11 cellular contexts compared by ENCODE assay signal in the genomic region with DNA sequence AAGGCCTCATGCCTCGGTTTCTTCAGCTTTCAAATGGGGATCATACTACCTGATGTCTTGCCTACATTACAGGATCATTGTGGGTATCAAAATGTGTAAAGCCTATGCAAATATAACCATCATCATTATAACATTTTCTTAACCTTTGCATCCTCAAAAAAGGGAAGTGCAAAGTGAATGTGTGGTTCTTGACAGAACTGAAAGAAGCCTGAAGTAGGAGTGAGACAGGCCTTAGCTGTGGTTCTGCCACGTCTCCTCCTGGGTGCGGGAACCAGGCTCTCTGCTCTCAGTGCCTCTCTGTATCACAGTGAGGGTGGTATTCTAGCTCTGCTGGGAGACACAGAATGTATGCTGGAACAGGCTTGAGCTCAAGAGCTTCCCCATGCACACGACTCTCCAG.
A peak's percentile ranks its signal among the peaks of the same experiment; 100 is the strongest.
DNase-seq lines count a peak whose midpoint lies in the region; ATAC-seq lines count a peak whose summit lies in the region.
"Had no signal": no experiment of that assay in that cellular context is flagged by ENCODE, and none has a peak within 500 bp of the region (broad histone marks: within the 10 kb centered on the region; RNA-seq: fewer than 3 reads in every experiment).

No MANE protein-coding gene starts in this region.

- no peaks in the 10 kb centered on the region for H3K36me3 ChIP-seq in H7 (replicated peaks; ENCODE audit: control insufficient read depth, insufficient read depth, low read length)

- H3K27me3 Mint-ChIP-seq in activated CD4-positive, alpha-beta T cell treated with anti-CD3 and anti-CD28 coated beads, Interleukin-2, amount 10 ng/mL, durations not matched to agents 7 days and 5 days, result peaks cover 1% of the 10 kb centered on the region

- peaks cover 31% of the 10 kb centered on the region for H3K36me3 Mint-ChIP-seq in activated CD4-positive, alpha-beta T cell treated with anti-CD3 and anti-CD28 coated beads, Interleukin-2, amount 10 ng/mL, durations not matched to agents 7 days and 5 days (ENCODE audit: low read depth)

- no peak overlapping the region for H3K4me3 Mint-ChIP-seq in activated CD4-positive, alpha-beta T cell treated with anti-CD3 and anti-CD28 coated beads, Interleukin-2, amount 10 ng/mL, durations not matched to agents 7 days and 5 days

- peak; percentile 94 for ATAC-seq in GM21723 (IDR thresholded peaks at IDR 0.05; ENCODE audit: unreplicated experiment)
- peak; percentile 85 for ATAC-seq in HG03520 (IDR thresholded peaks at IDR 0.05; ENCODE audit: unreplicated experiment)

- H3K27me3 ChIP-seq in H7 (ENCODE audit: control insufficient read depth, insufficient read depth, low read length), result no peaks in the 10 kb centered on the region

- peak overlapping the region; percentile 57 for H3K27ac Mint-ChIP-seq in activated CD4-positive, alpha-beta T cell treated with anti-CD3 and anti-CD28 coated beads, Interleukin-2, amount 10 ng/mL, durations not matched to agents 7 days and 5 days

- H3K4me1 Mint-ChIP-seq in activated CD4-positive, alpha-beta T cell treated with anti-CD3 and anti-CD28 coated beads, Interleukin-2, amount 10 ng/mL, durations not matched to agents 7 days and 5 days, result peaks cover 34% of the 10 kb centered on the region

- no peak overlapping the region for H3K4me3 ChIP-seq in H7 (ENCODE audit: insufficient read depth, low read depth, low read length)

- CTCF ChIA-PET in activated CD4-positive, alpha-beta T cell treated with anti-CD3 and anti-CD28 coated beads, Interleukin-2, amount 10 ng/mL, durations not matched to agents 7 days and 5 days (lab: Charles Lee), result interaction anchor here (1.3 to 2.1 kb wide), 2 partner anchors 9 to 25 kb away, joined by 3 to 5 read pairs; no protein-coding TSS in a partner anchor

- POLR2A ChIA-PET in activated CD4-positive, alpha-beta T cell treated with anti-CD3 and anti-CD28 coated beads, Interleukin-2, amount 10 ng/mL, durations not matched to agents 7 days and 5 days (lab: Charles Lee), result interaction anchor here (0.5 to 0.6 kb wide), 2 partner anchors 65 to 244 kb away, joined by 3 read pairs; no protein-coding TSS in a partner anchor

- DNase-seq in activated CD4-positive, alpha-beta T cell treated with anti-CD3 and anti-CD28 coated beads, Interleukin-2, amount 10 ng/mL, durations not matched to agents 7 days and 5 days, result no peak
- DNase-seq in activated CD4-positive, alpha-beta T cell treated with anti-CD3 and anti-CD28 coated beads for 1 hour, result no peak
- peak; percentile 39 for DNase-seq in stimulated activated CD4-positive, alpha-beta T cell treated with anti-CD3 and anti-CD28 coated beads, Interleukin-4, amount 100 ng/mL, for 1 hour
- no peak for DNase-seq in cortex of kidney (lab: John Stamatoyannopoulos, UW)
- no peak for DNase-seq in NCI-H1417 treated with DMSO at 0.1 percent for 48 hours (lab: John Stamatoyannopoulos, UW)
- DNase-seq in H7, result no peak
- DNase-seq: HCEC 1CT, mesenchymal stem cell, NCI-H774 had no signal

- H3K9me3 Mint-ChIP-seq in activated CD4-positive, alpha-beta T cell treated with anti-CD3 and anti-CD28 coated beads, Interleukin-2, amount 10 ng/mL, durations not matched to agents 7 days and 5 days, result peaks cover 28% of the 10 kb centered on the region
